Comparison of ENCODE assay signal across 17 cellular contexts in genomic region chr3:47579875-47580274, GRCh38. TPM values are rescaled to one million over a fixed set of nuclear protein-coding genes. Genes with fewer than 3 reads are reported as not detected.
A peak's percentile ranks its signal among the peaks of the same experiment; 100 is the strongest.
DNase-seq lines count a peak whose midpoint lies in the region; ATAC-seq and TF ChIP-seq lines count a peak whose summit lies in the region.
"Had no signal": no experiment of that assay in that cellular context is flagged by ENCODE, and none has a peak within 500 bp of the region (broad histone marks: within the 10 kb centered on the region; RNA-seq: fewer than 3 reads in every experiment).

No MANE protein-coding gene starts in this region.

- ATAC-seq in activated CD8-positive, alpha-beta memory T cell treated with anti-CD3 and anti-CD28 coated beads, Interleukin-2, amount 10 ng/mL, durations not matched to agents 7 days and 5 days = no peak
- ATAC-seq in GM23338 = no peak
- no peak for ATAC-seq in central memory CD8-positive, alpha-beta T cell (replicated peaks; ENCODE audit: extremely low read depth, poor library complexity, severe bottlenecking)
- ATAC-seq: activated CD4-positive, CD25-positive, alpha-beta regulatory T cell treated with anti-CD3 and anti-CD28 coated beads, Interleukin-2, amount 50 U/mL, for 24 hours had no signal

- no peak overlapping the region for H3K27ac Mint-ChIP-seq in activated CD8-positive, alpha-beta memory T cell treated with anti-CD3 and anti-CD28 coated beads, Interleukin-2, amount 10 ng/mL, durations not matched to agents 7 days and 5 days
- H3K27ac Mint-ChIP-seq in GM23338 (no peak overlapping the region), neural progenitor cell (no peak overlapping the region)
- H3K27ac Mint-ChIP-seq in central memory CD8-positive, alpha-beta T cell (ENCODE audit: low read depth) = no peak overlapping the region

- no peaks in the 10 kb centered on the region for H3K4me1 Mint-ChIP-seq in activated CD8-positive, alpha-beta memory T cell treated with anti-CD3 and anti-CD28 coated beads, Interleukin-2, amount 10 ng/mL, durations not matched to agents 7 days and 5 days
- H3K4me1 Mint-ChIP-seq in GM23338 (peaks cover 22% of the 10 kb centered on the region), neural progenitor cell (peaks cover 16% of the 10 kb centered on the region)
- H3K4me1 Mint-ChIP-seq in central memory CD8-positive, alpha-beta T cell = peaks cover 6% of the 10 kb centered on the region

- peaks cover 11% of the 10 kb centered on the region for H3K4me1 ChIP-seq in GM23338 (ENCODE audit: insufficient read depth)
- peaks cover 12% of the 10 kb centered on the region for H3K4me1 ChIP-seq in neural progenitor cell

- no peaks in the 10 kb centered on the region for H3K79me2 ChIP-seq in GM23338 (replicated peaks; ENCODE audit: insufficient read depth)
- no peaks in the 10 kb centered on the region for H3K79me2 ChIP-seq in neural progenitor cell (ENCODE audit: low read depth)

- H2AFZ ChIP-seq in GM23338 (0 out of 2 replicates have a peak overlapping the region, but pooled peaks have one; percentile 86), neural progenitor cell (replicated peaks) (no peak overlapping the region)

- TF ChIP-seq CTCF in GM23338 (conservative IDR thresholded peaks at IDR 0.05; ENCODE audit: low read depth in 2 of 2) (no peak), neural progenitor cell (IDR thresholded peaks at IDR 0.05) (no peak), GM13976 (IDR thresholded peaks at IDR 0.05; ENCODE audit: borderline replicate concordance, control extremely low read depth, extremely low read depth, insufficient read depth, missing control alignments) (no peak)

- H3K9me3 Mint-ChIP-seq in activated CD8-positive, alpha-beta memory T cell treated with anti-CD3 and anti-CD28 coated beads, Interleukin-2, amount 10 ng/mL, durations not matched to agents 7 days and 5 days (ENCODE audit: low read depth) = no peaks in the 10 kb centered on the region
- H3K9me3 Mint-ChIP-seq in GM23338 = no peaks in the 10 kb centered on the region; the same call in 2 of the 3 replicates
- H3K9me3 Mint-ChIP-seq in central memory CD8-positive, alpha-beta T cell = no peaks in the 10 kb centered on the region
- H3K9me3 Mint-ChIP-seq in neural progenitor cell = peaks cover 4% of the 10 kb centered on the region

- no peak for DNase-seq in activated CD8-positive, alpha-beta memory T cell treated with anti-CD3 and anti-CD28 coated beads, Interleukin-2, amount 10 ng/mL, durations not matched to agents 7 days and 5 days
- no peak for DNase-seq in activated CD8-positive, alpha-beta memory T cell treated with anti-CD3 and anti-CD28 coated beads for 24 hours
- DNase-seq in GM23338 (ENCODE audit: low spot score) (no peak), neural progenitor cell (ENCODE audit: low spot score) (no peak), NCI-H226 (no peak), GM13976 (ENCODE audit: low spot score) (no peak), NOMO-1 treated with DMSO at 0.1 percent for 48 hours (lab: John Stamatoyannopoulos, UW; ENCODE audit: unreplicated experiment) (no peak)
- DNase-seq in central memory CD8-positive, alpha-beta T cell (ENCODE audit: low spot score in 2 of 2) = no peak
- DNase-seq: activated gamma-delta T cell; foreskin fibroblast; GOT3; left ventricle myocardium superior; NCI-H187 treated with DMSO at 0.1 percent for 48 hours; stimulated activated CD4-positive, alpha-beta T cell treated with anti-CD3 and anti-CD28 coated beads, Interleukin-1b, Interleukin-23, amount 100 ng/mL, for 48 hours; SW 1271; tibial artery had no signal

- no peaks in the 10 kb centered on the region for H3K36me3 Mint-ChIP-seq in activated CD8-positive, alpha-beta memory T cell treated with anti-CD3 and anti-CD28 coated beads, Interleukin-2, amount 10 ng/mL, durations not matched to agents 7 days and 5 days
- H3K36me3 Mint-ChIP-seq in GM23338 (ENCODE audit: low read depth) (peaks cover under 1% of the 10 kb centered on the region), neural progenitor cell (peaks cover 12% of the 10 kb centered on the region)
- peaks cover 8% of the 10 kb centered on the region for H3K36me3 Mint-ChIP-seq in central memory CD8-positive, alpha-beta T cell (ENCODE audit: insufficient read depth)

- H3K27ac ChIP-seq in GM23338 (ENCODE audit: low read depth) (no peak overlapping the region), neural progenitor cell (no peak overlapping the region)

- in situ Hi-C loops in GM13976 (cut with MboI; ENCODE audit: low sequenced_read_pairs, unreplicated experiment) = no loop called here

- H3K9ac ChIP-seq in neural progenitor cell = no peak overlapping the region

- CTCF ChIA-PET in activated CD8-positive, alpha-beta memory T cell treated with anti-CD3 and anti-CD28 coated beads, Interleukin-2, amount 10 ng/mL, durations not matched to agents 7 days and 5 days (lab: Charles Lee) = no interaction called here

- H3K36me3 ChIP-seq in GM23338 (ENCODE audit: insufficient read depth) (no peaks in the 10 kb centered on the region), neural progenitor cell (no peaks in the 10 kb centered on the region)

- H3F3A ChIP-seq in GM23338 (replicated peaks; ENCODE audit: low read depth) (peaks cover 36% of the 10 kb centered on the region), neural progenitor cell (ENCODE audit: low read depth) (peaks cover 64% of the 10 kb centered on the region)

- no peaks in the 10 kb centered on the region for H3K9me2 ChIP-seq in GM23338 (ENCODE audit: insufficient read depth)

- H4K20me1 ChIP-seq in GM23338 (replicated peaks; ENCODE audit: insufficient read depth) = peaks cover 6% of the 10 kb centered on the region; the same call in 1 of the 2 replicates
- no peaks in the 10 kb centered on the region for H4K20me1 ChIP-seq in neural progenitor cell (ENCODE audit: low read depth)

- H3K27me3 Mint-ChIP-seq in activated CD8-positive, alpha-beta memory T cell treated with anti-CD3 and anti-CD28 coated beads, Interleukin-2, amount 10 ng/mL, durations not matched to agents 7 days and 5 days = peaks cover 36% of the 10 kb centered on the region
- peaks cover 47% of the 10 kb centered on the region for H3K27me3 Mint-ChIP-seq in GM23338 (ENCODE audit: insufficient read depth, low read depth, poor library complexity)
- H3K27me3 Mint-ChIP-seq in central memory CD8-positive, alpha-beta T cell = peaks cover 11% of the 10 kb centered on the region
- H3K27me3 Mint-ChIP-seq in neural progenitor cell (ENCODE audit: insufficient read depth, low read depth) = peaks cover 17% of the 10 kb centered on the region

- H3K27me3 ChIP-seq in GM23338 (ENCODE audit: insufficient read depth) (peaks cover 52% of the 10 kb centered on the region), neural progenitor cell (peaks cover 52% of the 10 kb centered on the region)
- H3K27me3 ChIP-seq: tibial artery had no signal

- peak overlapping the region; percentile 10 for H3K4me3 Mint-ChIP-seq in activated CD8-positive, alpha-beta memory T cell treated with anti-CD3 and anti-CD28 coated beads, Interleukin-2, amount 10 ng/mL, durations not matched to agents 7 days and 5 days
- H3K4me3 Mint-ChIP-seq in GM23338 (peak overlapping the region; percentile 61), neural progenitor cell (peak overlapping the region; percentile 57)
- H3K4me3 Mint-ChIP-seq in central memory CD8-positive, alpha-beta T cell = peak overlapping the region; percentile 53

- H3K4me2 ChIP-seq in GM23338 (peak overlapping the region; percentile 91; the same call in 1 of the 2 replicates), neural progenitor cell (peak overlapping the region; percentile 99)

- H3K9me3 ChIP-seq in neural progenitor cell (ENCODE audit: low read depth) = no peaks in the 10 kb centered on the region
- H3K9me3 ChIP-seq: tibial artery had no signal

- H3K4me3 ChIP-seq in GM23338 (peak overlapping the region; percentile 73; the same call in 1 of the 2 replicates), neural progenitor cell (no peak overlapping the region)

TF ChIP-seq in GM23338, 12 proteins besides CTCF, POLR2A, EP300 and RAD21 (continues in another document):
- TF ChIP-seq CREB1 (CRISPR knock-in tag; IDR thresholded peaks at IDR 0.05; ENCODE audit: low read depth) = no peak
- no peak for TF ChIP-seq ETS1 (IDR thresholded peaks at IDR 0.05)
- TF ChIP-seq JUNB (IDR thresholded peaks at IDR 0.05; ENCODE audit: unreplicated experiment) = no peak
- no peak for TF ChIP-seq NANOG (IDR thresholded peaks at IDR 0.05; ENCODE audit: borderline replicate concordance)
- no peak for TF ChIP-seq EZH2 (IDR thresholded peaks at IDR 0.05; ENCODE audit: low read depth, unreplicated experiment)
- TF ChIP-seq ZNF331 (CRISPR knock-in tag; IDR thresholded peaks at IDR 0.05; ENCODE audit: low read depth) = no peak
- no peak for TF ChIP-seq ZNF114 (CRISPR knock-in tag; IDR thresholded peaks at IDR 0.05)
- TF ChIP-seq EZH2phosphoT487 (IDR thresholded peaks at IDR 0.05; ENCODE audit: unreplicated experiment) = no peak
- no peak for TF ChIP-seq POLR2AphosphoS5 (IDR thresholded peaks at IDR 0.05; ENCODE audit: low read depth)

RNA-seq across cellular contexts. Expression of gene CSPG5, which starts 1.2 kb away (rescaled TPM):
- total RNA-seq in activated CD8-positive, alpha-beta memory T cell treated with anti-CD3 and anti-CD28 coated beads, Interleukin-2, amount 10 ng/mL, durations not matched to agents 7 days and 5 days = under 1 TPM; 0.21 to 0.32 TPM
- 3.4 and 4.3 TPM in 2 replicates for total RNA-seq in GM23338 (2014; rRNA removed; shearing (Covaris generic))
- polyA plus RNA-seq in GM23338 (2016; fragmentation: Nextera tagmentation; extraction: Ambion mirVana) = 0.86 and 1.3 TPM in 2 replicates
- 1.7 and 4.6 TPM in 2 replicates for total RNA-seq in neural progenitor cell (ENCODE audit: low replicate concordance)

Comparison
In these comparisons a context has a peak if more than half of its experiments do, and no peak if none do; other contexts are left out.
1. H3K4me3 Mint-ChIP-seq: peak in every context shown above with its lines; median percentile 61 in GM23338; 57 in neural progenitor cell; 53 in central memory CD8-positive, alpha-beta T cell; 10 in activated CD8-positive, alpha-beta memory T cell treated with anti-CD3 and anti-CD28 coated beads, Interleukin-2, amount 10 ng/mL, durations not matched to agents 7 days and 5 days.